ENCODE assay signal across 16 cellular contexts in genomic region chr9:96026655-96027213, GRCh38.
DNase-seq lines count a peak whose midpoint lies in the region; ATAC-seq, FAIRE-seq and TF ChIP-seq lines count a peak whose summit lies in the region.
"Had no signal": no experiment of that assay in that cellular context is flagged by ENCODE, and none has a peak within 500 bp of the region (broad histone marks: within the 10 kb centered on the region; RNA-seq: fewer than 3 reads in every experiment).

No MANE protein-coding gene starts in this region.

- intact Hi-C loops in activated naive CD4-positive, alpha-beta T cell treated with anti-CD3 and anti-CD28 coated beads for 36 hours (cut with micrococcal nuclease): no loop called here

- no peaks in the 10 kb centered on the region for H3K9me3 Mint-ChIP-seq in activated naive CD4-positive, alpha-beta T cell treated with anti-CD3 and anti-CD28 coated beads for 36 hours
- H3K9me3 Mint-ChIP-seq in astrocyte (ENCODE audit: unreplicated experiment): peaks cover 23% of the 10 kb centered on the region
- H3K9me3 Mint-ChIP-seq: mesothelial cell of epicardium had no signal

- H3K36me3 Mint-ChIP-seq in activated naive CD4-positive, alpha-beta T cell treated with anti-CD3 and anti-CD28 coated beads for 36 hours (ENCODE audit: low read depth): peaks cover 4% of the 10 kb centered on the region
- H3K36me3 Mint-ChIP-seq in astrocyte (ENCODE audit: low read depth, unreplicated experiment): peaks cover 5% of the 10 kb centered on the region
- H3K36me3 Mint-ChIP-seq: mesothelial cell of epicardium had no signal

- no peak for FAIRE-seq in astrocyte (lab: Jason Lieb, UNC)
- FAIRE-seq: GM12892 had no signal

- H3K4me1 Mint-ChIP-seq in activated naive CD4-positive, alpha-beta T cell treated with anti-CD3 and anti-CD28 coated beads for 36 hours (ENCODE audit: low read depth): peaks cover 32% of the 10 kb centered on the region
- H3K4me1 Mint-ChIP-seq in astrocyte (ENCODE audit: low read depth, unreplicated experiment): peaks cover 8% of the 10 kb centered on the region

- no peak for ATAC-seq in thoracic aorta (ENCODE audit: insufficient number of reproducible peaks, low FRiP score, low read depth)

- H3K27ac Mint-ChIP-seq in activated naive CD4-positive, alpha-beta T cell treated with anti-CD3 and anti-CD28 coated beads for 36 hours: no peak overlapping the region
- no peak overlapping the region for H3K27ac Mint-ChIP-seq in astrocyte (ENCODE audit: unreplicated experiment)
- H3K27ac Mint-ChIP-seq: activated CD4-positive, alpha-beta T cell treated with anti-CD3 and anti-CD28 coated beads, Interleukin-2, amount 10 ng/mL, durations not matched to agents 7 days and 5 days; mesothelial cell of epicardium had no signal

- H3K4me2 ChIP-seq in astrocyte (ENCODE audit: low read length): peak overlapping the region; percentile 74

- H3K9me3 ChIP-seq in astrocyte (ENCODE audit: insufficient read depth, low read depth, low read length) (peaks cover 3% of the 10 kb centered on the region), mucosa of stomach (ENCODE audit: control insufficient read depth, low read length) (no peaks in the 10 kb centered on the region), thoracic aorta (no peaks in the 10 kb centered on the region)
- H3K9me3 ChIP-seq: adrenal gland, transverse colon had no signal

- H3K4me3 ChIP-seq in astrocyte (ENCODE audit: insufficient read depth, low read depth, low read length) (no peak overlapping the region), mucosa of stomach (ENCODE audit: low read length) (no peak overlapping the region), thoracic aorta (peak overlapping the region; percentile 74)

- CTCF ChIA-PET in activated naive CD4-positive, alpha-beta T cell treated with anti-CD3 and anti-CD28 coated beads for 36 hours (lab: Charles Lee): no interaction called here

- peak overlapping the region; percentile 63 for H3K4me3 Mint-ChIP-seq in activated naive CD4-positive, alpha-beta T cell treated with anti-CD3 and anti-CD28 coated beads for 36 hours
- H3K4me3 Mint-ChIP-seq in astrocyte (ENCODE audit: unreplicated experiment): no peak overlapping the region
- H3K4me3 Mint-ChIP-seq: activated CD4-positive, alpha-beta T cell treated with anti-CD3 and anti-CD28 coated beads, Interleukin-2, amount 10 ng/mL, durations not matched to agents 7 days and 5 days had no signal

- H3K27ac ChIP-seq in astrocyte (ENCODE audit: low read depth, low read length) (no peak overlapping the region), thoracic aorta (no peak overlapping the region)

- H3K9ac ChIP-seq in astrocyte (ENCODE audit: low read length) (no peak overlapping the region), mucosa of stomach (ENCODE audit: low read length) (peak overlapping the region; percentile 34)

- TF ChIP-seq CTCF in astrocyte (IDR thresholded peaks at IDR 0.05; ENCODE audit: insufficient read depth, low read depth, low read length): no peak
- TF ChIP-seq CTCF in thoracic aorta (IDR thresholded peaks at IDR 0.05): no peak

- H3K36me3 ChIP-seq in astrocyte (ENCODE audit: insufficient read depth, low read length) (no peaks in the 10 kb centered on the region), mucosa of stomach (ENCODE audit: control insufficient read depth, insufficient read depth, low read length) (no peaks in the 10 kb centered on the region), thoracic aorta (no peaks in the 10 kb centered on the region)
- H3K36me3 ChIP-seq: adrenal gland, transverse colon had no signal

- H3K4me1 ChIP-seq in astrocyte (ENCODE audit: insufficient read depth, low read length) (no peaks in the 10 kb centered on the region), mucosa of stomach (ENCODE audit: control insufficient read depth, insufficient read depth, low read length) (peaks cover 21% of the 10 kb centered on the region), thoracic aorta (ENCODE audit: control insufficient read depth in 1 of 2, low read depth in 2 of 2) (peaks cover 29 to 57% of the 10 kb centered on the region in 2 donors)

- H3K27me3 ChIP-seq in astrocyte (ENCODE audit: insufficient read depth, low read length): peaks cover 63% of the 10 kb centered on the region
- H3K27me3 ChIP-seq in mucosa of stomach (ENCODE audit: control insufficient read depth, insufficient read depth, low read length): peaks cover 51% of the 10 kb centered on the region
- no peaks in the 10 kb centered on the region for H3K27me3 ChIP-seq in thoracic aorta (replicated peaks; ENCODE audit: insufficient read depth)

- peaks cover 42% of the 10 kb centered on the region for H3K27me3 Mint-ChIP-seq in activated naive CD4-positive, alpha-beta T cell treated with anti-CD3 and anti-CD28 coated beads for 36 hours (ENCODE audit: low read depth)
- peaks cover 58% of the 10 kb centered on the region for H3K27me3 Mint-ChIP-seq in astrocyte (ENCODE audit: low read depth, unreplicated experiment)

- no peaks in the 10 kb centered on the region for H3K79me2 ChIP-seq in astrocyte (ENCODE audit: insufficient read depth, low read length)

- DNase-seq in activated naive CD4-positive, alpha-beta T cell treated with anti-CD3 and anti-CD28 coated beads for 36 hours: no peak
- no peak for DNase-seq in activated naive CD4-positive, alpha-beta T cell treated with Interleukin-2 at 50 U/mL for 16 hours
- no peak for DNase-seq in astrocyte (ENCODE audit: low read depth)
- DNase-seq in thoracic aorta (ENCODE audit: low spot score): no peak
- DNase-seq in COLO668 (lab: John Stamatoyannopoulos, UW; ENCODE audit: unreplicated experiment): no peak
- no peak for DNase-seq in medulla oblongata (ENCODE audit: extremely low spot score)
- DNase-seq in epidermal melanocyte (ENCODE audit: insufficient read length, low spot score): no peak
- DNase-seq: activated CD4-positive, alpha-beta T cell treated with anti-CD3 and anti-CD28 coated beads, Interleukin-2, amount 10 ng/mL, durations not matched to agents 7 days and 5 days; adrenal gland; DMS79; GOT3; NCI-H146; transverse colon had no signal

- no peaks in the 10 kb centered on the region for H4K20me1 ChIP-seq in astrocyte (ENCODE audit: insufficient read depth, low read length)

- no peak overlapping the region for H2AFZ ChIP-seq in astrocyte (ENCODE audit: low read depth, low read length)
